Comparison of ENCODE assay signal across 1 cellular context in the genomic region with DNA sequence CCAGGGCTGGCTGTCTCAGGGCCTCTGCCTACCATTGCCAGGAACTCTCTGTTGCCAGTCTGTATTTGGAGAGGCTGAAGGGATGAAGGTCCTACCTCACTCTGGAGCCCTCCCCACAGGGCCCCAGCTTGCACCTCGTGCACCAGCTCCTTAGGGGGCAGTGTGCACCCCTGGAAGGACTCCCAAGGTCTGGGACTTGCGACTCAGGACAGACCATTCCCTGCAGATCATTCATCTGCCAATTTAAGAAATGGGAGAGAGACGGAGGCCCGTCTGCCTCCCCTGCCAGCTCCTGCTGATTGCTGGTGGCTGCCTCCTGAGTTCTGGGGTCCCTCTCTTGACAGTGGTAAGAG.
TF ChIP-seq lines count a peak whose summit lies in the region.

No MANE protein-coding gene starts in this region.

TF ChIP-seq in HepG2, 621 proteins besides CTCF, POLR2A, EP300 and RAD21 (continues in another document):
- TF ChIP-seq MAZ (IDR thresholded peaks at IDR 0.05; ENCODE audit: borderline replicate concordance, low read depth, low read length) (peak; percentile 49; the same call in 1 of the 2 replicates), MAZ (CRISPR knock-in tag; IDR thresholded peaks at IDR 0.05; ENCODE audit: low read depth) (peak; percentile 35; the same call in 1 of the 2 replicates), ZNF263 (CRISPR knock-in tag; IDR thresholded peaks at IDR 0.05) (peak; percentile 48; the same call in 1 of the 2 replicates), NFKBIZ (CRISPR knock-in tag; IDR thresholded peaks at IDR 0.05) (0 out of 2 replicates have a peak, but pooled peaks have one; percentile 7), NFKB2 (CRISPR knock-in tag; IDR thresholded peaks at IDR 0.05; ENCODE audit: borderline replicate concordance) (peak; percentile 73; the same call in 1 of the 2 replicates), RBAK (CRISPR knock-in tag; IDR thresholded peaks at IDR 0.05) (no peak), ZNF770 (CRISPR knock-in tag; IDR thresholded peaks at IDR 0.05) (peak; percentile 79; the same call in 1 of the 2 replicates), ZNF775 (CRISPR knock-in tag; IDR thresholded peaks at IDR 0.05; ENCODE audit: borderline replicate concordance) (no peak), ZBTB7B (CRISPR knock-in tag; IDR thresholded peaks at IDR 0.05) (0 out of 2 replicates have a peak, but pooled peaks have one; percentile 28), MXI1 (IDR thresholded peaks at IDR 0.05; ENCODE audit: borderline replicate concordance, low read depth, low read length) (peak; percentile 29; the same call in 1 of the 3 replicates), HMGXB4 (CRISPR knock-in tag; IDR thresholded peaks at IDR 0.05; ENCODE audit: borderline replicate concordance in 1 of 2, low read depth in 1 of 2) (peak in 1 of 2 experiments; percentile 63; a peak in 1 of 4 replicates), ZNF7 (CRISPR knock-in tag; IDR thresholded peaks at IDR 0.05) (no peak), SPEN (CRISPR knock-in tag; IDR thresholded peaks at IDR 0.05; ENCODE audit: low read depth) (peak; percentile 51; the same call in 1 of the 2 replicates), SOX5 (CRISPR knock-in tag; IDR thresholded peaks at IDR 0.05; ENCODE audit: borderline replicate concordance) (no peak; the same call in 1 of the 2 replicates), CBX5 (CRISPR knock-in tag; IDR thresholded peaks at IDR 0.05; ENCODE audit: borderline replicate concordance) (0 out of 2 replicates have a peak, but pooled peaks have one; percentile 22), ZNF766 (CRISPR knock-in tag; IDR thresholded peaks at IDR 0.05; ENCODE audit: borderline replicate concordance) (0 out of 2 replicates have a peak, but pooled peaks have one; percentile 24), TBX3 (IDR thresholded peaks at IDR 0.05; ENCODE audit: borderline replicate concordance) (no peak), ZMYM4 (CRISPR knock-in tag; IDR thresholded peaks at IDR 0.05) (0 out of 2 replicates have a peak, but pooled peaks have one; percentile 30), STAG1 (CRISPR knock-in tag; IDR thresholded peaks at IDR 0.05) (peak; percentile 84), HOMEZ (CRISPR knock-in tag; IDR thresholded peaks at IDR 0.05; ENCODE audit: low read depth) (peak; percentile 73; the same call in 1 of the 2 replicates), EHMT2 (IDR thresholded peaks at IDR 0.05; ENCODE audit: borderline replicate concordance, low read depth, low read length) (no peak), CHCHD3 (CRISPR knock-in tag; IDR thresholded peaks at IDR 0.05) (no peak), SALL1 (CRISPR knock-in tag; IDR thresholded peaks at IDR 0.05) (peak; percentile 26; the same call in 1 of the 2 replicates), ZNF326 (CRISPR knock-in tag; IDR thresholded peaks at IDR 0.05; ENCODE audit: borderline replicate concordance) (no peak), HOXA5 (CRISPR knock-in tag; IDR thresholded peaks at IDR 0.05) (0 out of 2 replicates have a peak, but pooled peaks have one; percentile 17), ZNF543 (CRISPR knock-in tag; IDR thresholded peaks at IDR 0.05) (no peak)
- TF ChIP-seq, protein P1, sequence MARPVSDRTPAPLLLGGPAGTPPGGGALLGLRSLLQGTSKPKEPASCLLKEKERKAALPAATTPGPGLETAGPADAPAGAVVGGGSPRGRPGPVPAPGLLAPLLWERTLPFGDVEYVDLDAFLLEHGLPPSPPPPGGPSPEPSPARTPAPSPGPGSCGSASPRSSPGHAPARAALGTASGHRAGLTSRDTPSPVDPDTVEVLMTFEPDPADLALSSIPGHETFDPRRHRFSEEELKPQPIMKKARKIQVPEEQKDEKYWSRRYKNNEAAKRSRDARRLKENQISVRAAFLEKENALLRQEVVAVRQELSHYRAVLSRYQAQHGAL (CRISPR knock-in tag; IDR thresholded peaks at IDR 0.05; ENCODE audit: not compliant biosample characterization): peak; percentile 96
- TF ChIP-seq, protein P2, sequence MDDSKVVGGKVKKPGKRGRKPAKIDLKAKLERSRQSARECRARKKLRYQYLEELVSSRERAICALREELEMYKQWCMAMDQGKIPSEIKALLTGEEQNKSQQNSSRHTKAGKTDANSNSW (CRISPR knock-in tag; IDR thresholded peaks at IDR 0.05; ENCODE audit: borderline replicate concordance): no peak
- TF ChIP-seq, protein P3, sequence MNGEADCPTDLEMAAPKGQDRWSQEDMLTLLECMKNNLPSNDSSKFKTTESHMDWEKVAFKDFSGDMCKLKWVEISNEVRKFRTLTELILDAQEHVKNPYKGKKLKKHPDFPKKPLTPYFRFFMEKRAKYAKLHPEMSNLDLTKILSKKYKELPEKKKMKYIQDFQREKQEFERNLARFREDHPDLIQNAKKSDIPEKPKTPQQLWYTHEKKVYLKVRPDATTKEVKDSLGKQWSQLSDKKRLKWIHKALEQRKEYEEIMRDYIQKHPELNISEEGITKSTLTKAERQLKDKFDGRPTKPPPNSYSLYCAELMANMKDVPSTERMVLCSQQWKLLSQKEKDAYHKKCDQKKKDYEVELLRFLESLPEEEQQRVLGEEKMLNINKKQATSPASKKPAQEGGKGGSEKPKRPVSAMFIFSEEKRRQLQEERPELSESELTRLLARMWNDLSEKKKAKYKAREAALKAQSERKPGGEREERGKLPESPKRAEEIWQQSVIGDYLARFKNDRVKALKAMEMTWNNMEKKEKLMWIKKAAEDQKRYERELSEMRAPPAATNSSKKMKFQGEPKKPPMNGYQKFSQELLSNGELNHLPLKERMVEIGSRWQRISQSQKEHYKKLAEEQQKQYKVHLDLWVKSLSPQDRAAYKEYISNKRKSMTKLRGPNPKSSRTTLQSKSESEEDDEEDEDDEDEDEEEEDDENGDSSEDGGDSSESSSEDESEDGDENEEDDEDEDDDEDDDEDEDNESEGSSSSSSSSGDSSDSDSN (CRISPR knock-in tag; IDR thresholded peaks at IDR 0.05): 0 out of 2 replicates have a peak, but pooled peaks have one; percentile 29
- TF ChIP-seq, protein P4, sequence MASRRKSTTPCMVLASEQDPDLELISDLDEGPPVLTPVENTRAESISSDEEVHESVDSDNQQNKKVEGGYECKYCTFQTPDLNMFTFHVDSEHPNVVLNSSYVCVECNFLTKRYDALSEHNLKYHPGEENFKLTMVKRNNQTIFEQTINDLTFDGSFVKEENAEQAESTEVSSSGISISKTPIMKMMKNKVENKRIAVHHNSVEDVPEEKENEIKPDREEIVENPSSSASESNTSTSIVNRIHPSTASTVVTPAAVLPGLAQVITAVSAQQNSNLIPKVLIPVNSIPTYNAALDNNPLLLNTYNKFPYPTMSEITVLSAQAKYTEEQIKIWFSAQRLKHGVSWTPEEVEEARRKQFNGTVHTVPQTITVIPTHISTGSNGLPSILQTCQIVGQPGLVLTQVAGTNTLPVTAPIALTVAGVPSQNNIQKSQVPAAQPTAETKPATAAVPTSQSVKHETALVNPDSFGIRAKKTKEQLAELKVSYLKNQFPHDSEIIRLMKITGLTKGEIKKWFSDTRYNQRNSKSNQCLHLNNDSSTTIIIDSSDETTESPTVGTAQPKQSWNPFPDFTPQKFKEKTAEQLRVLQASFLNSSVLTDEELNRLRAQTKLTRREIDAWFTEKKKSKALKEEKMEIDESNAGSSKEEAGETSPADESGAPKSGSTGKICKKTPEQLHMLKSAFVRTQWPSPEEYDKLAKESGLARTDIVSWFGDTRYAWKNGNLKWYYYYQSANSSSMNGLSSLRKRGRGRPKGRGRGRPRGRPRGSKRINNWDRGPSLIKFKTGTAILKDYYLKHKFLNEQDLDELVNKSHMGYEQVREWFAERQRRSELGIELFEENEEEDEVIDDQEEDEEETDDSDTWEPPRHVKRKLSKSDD (CRISPR knock-in tag; IDR thresholded peaks at IDR 0.05; ENCODE audit: low read depth): no peak
- TF ChIP-seq, protein P5, sequence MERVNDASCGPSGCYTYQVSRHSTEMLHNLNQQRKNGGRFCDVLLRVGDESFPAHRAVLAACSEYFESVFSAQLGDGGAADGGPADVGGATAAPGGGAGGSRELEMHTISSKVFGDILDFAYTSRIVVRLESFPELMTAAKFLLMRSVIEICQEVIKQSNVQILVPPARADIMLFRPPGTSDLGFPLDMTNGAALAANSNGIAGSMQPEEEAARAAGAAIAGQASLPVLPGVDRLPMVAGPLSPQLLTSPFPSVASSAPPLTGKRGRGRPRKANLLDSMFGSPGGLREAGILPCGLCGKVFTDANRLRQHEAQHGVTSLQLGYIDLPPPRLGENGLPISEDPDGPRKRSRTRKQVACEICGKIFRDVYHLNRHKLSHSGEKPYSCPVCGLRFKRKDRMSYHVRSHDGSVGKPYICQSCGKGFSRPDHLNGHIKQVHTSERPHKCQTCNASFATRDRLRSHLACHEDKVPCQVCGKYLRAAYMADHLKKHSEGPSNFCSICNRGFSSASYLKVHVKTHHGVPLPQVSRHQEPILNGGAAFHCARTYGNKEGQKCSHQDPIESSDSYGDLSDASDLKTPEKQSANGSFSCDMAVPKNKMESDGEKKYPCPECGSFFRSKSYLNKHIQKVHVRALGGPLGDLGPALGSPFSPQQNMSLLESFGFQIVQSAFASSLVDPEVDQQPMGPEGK (CRISPR knock-in tag; IDR thresholded peaks at IDR 0.05): peak; percentile 90
- TF ChIP-seq, protein P6, sequence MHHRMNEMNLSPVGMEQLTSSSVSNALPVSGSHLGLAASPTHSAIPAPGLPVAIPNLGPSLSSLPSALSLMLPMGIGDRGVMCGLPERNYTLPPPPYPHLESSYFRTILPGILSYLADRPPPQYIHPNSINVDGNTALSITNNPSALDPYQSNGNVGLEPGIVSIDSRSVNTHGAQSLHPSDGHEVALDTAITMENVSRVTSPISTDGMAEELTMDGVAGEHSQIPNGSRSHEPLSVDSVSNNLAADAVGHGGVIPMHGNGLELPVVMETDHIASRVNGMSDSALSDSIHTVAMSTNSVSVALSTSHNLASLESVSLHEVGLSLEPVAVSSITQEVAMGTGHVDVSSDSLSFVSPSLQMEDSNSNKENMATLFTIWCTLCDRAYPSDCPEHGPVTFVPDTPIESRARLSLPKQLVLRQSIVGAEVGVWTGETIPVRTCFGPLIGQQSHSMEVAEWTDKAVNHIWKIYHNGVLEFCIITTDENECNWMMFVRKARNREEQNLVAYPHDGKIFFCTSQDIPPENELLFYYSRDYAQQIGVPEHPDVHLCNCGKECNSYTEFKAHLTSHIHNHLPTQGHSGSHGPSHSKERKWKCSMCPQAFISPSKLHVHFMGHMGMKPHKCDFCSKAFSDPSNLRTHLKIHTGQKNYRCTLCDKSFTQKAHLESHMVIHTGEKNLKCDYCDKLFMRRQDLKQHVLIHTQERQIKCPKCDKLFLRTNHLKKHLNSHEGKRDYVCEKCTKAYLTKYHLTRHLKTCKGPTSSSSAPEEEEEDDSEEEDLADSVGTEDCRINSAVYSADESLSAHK (CRISPR knock-in tag; IDR thresholded peaks at IDR 0.05; ENCODE audit: borderline replicate concordance): no peak
- TF ChIP-seq, protein P7, sequence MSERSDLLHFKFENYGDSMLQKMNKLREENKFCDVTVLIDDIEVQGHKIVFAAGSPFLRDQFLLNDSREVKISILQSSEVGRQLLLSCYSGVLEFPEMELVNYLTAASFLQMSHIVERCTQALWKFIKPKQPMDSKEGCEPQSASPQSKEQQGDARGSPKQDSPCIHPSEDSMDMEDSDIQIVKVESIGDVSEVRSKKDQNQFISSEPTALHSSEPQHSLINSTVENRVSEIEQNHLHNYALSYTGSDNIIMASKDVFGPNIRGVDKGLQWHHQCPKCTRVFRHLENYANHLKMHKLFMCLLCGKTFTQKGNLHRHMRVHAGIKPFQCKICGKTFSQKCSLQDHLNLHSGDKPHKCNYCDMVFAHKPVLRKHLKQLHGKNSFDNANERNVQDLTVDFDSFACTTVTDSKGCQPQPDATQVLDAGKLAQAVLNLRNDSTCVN (CRISPR knock-in tag; IDR thresholded peaks at IDR 0.05; ENCODE audit: borderline replicate concordance): peak; percentile 54; the same call in 1 of the 2 replicates
- TF ChIP-seq, protein P8, sequence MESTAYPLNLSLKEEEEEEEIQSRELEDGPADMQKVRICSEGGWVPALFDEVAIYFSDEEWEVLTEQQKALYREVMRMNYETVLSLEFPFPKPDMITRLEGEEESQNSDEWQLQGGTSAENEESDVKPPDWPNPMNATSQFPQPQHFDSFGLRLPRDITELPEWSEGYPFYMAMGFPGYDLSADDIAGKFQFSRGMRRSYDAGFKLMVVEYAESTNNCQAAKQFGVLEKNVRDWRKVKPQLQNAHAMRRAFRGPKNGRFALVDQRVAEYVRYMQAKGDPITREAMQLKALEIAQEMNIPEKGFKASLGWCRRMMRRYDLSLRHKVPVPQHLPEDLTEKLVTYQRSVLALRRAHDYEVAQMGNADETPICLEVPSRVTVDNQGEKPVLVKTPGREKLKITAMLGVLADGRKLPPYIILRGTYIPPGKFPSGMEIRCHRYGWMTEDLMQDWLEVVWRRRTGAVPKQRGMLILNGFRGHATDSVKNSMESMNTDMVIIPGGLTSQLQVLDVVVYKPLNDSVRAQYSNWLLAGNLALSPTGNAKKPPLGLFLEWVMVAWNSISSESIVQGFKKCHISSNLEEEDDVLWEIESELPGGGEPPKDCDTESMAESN (CRISPR knock-in tag; conservative IDR thresholded peaks at IDR 0.05): 0 out of 2 replicates have a peak, but pooled peaks have one; percentile 11
